21 cellular contexts compared by ENCODE assay signal in the genomic region with DNA sequence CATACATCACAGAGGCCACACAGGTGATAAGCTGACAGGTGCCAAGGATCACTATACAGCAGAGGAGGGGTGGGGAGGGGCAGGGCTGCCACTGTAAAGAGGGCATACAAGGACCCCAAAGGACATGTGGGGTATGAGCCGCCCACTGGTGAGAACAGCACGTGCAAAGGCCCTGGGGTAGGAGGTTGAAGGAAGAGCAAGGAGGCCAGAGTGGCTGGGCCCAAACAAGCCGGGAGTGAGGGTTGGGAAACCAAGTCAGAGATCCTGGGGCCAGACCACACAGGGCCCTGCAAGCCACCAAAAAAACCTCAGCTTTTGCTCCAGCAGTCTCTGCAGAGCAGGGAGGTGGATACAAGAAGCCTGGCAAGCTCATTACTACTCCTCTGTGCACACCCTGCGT. TPM values are rescaled to one million over a fixed set of nuclear protein-coding genes. Genes with fewer than 3 reads are reported as not detected.
DNase-seq lines count a peak whose midpoint lies in the region; ATAC-seq, FAIRE-seq and TF ChIP-seq lines count a peak whose summit lies in the region.
"Had no signal": no experiment of that assay in that cellular context is flagged by ENCODE, and none has a peak within 500 bp of the region (broad histone marks: within the 10 kb centered on the region; RNA-seq: fewer than 3 reads in every experiment).

No MANE protein-coding gene starts in this region.

- DNase-seq in HepG2 (ENCODE audit: low spot score) (no peak), right lobe of liver (no peak), K562 (ENCODE audit: extremely low read depth in 1 of 4, low spot score in 3 of 4) (no peak), osteoblast (ENCODE audit: insufficient read length, low spot score, missing footprints) (peak; percentile 62), esophagus squamous epithelium (lab: John Stamatoyannopoulos, UW) (no peak), substantia nigra (lab: John Stamatoyannopoulos, UW) (no peak)
- DNase-seq: Caco-2; CD4-positive, CD25-positive, alpha-beta regulatory T cell; CD8-positive, alpha-beta T cell; DMS153; DND-41; GOT3; H7; HCEC 1CT had no signal

- TF ChIP-seq POLR2A in HepG2 (IDR thresholded peaks at IDR 0.05; ENCODE audit: insufficient read depth in 1 of 2, low read depth in 2 of 2, low read length in 2 of 2) = no peak
- TF ChIP-seq POLR2A in right lobe of liver (IDR thresholded peaks at IDR 0.05) = no peak
- no peak for TF ChIP-seq POLR2A in K562 (conservative IDR thresholded peaks at IDR 0.05)
- TF ChIP-seq POLR2A in esophagus squamous epithelium (IDR thresholded peaks at IDR 0.05) = no peak

- intact Hi-C loops in HepG2 (cut with micrococcal nuclease; ENCODE audit: unreplicated experiment) (no loop called here), right lobe of liver (cut with DNase I) (no loop called here), K562 (cut with micrococcal nuclease) (no loop called here), esophagus squamous epithelium (cut with DNase I) (no loop called here)

- CTCF ChIA-PET in HepG2 (lab: Yijun Ruan, JAX; ENCODE audit: low intra/inter-chr PET ratio, low total read pairs) = no interaction called here
- CTCF ChIA-PET in K562 (lab: Yijun Ruan, JAX; ENCODE audit: low intra/inter-chr PET ratio) = no interaction called here

- peaks cover 3 to 27% of the 10 kb centered on the region in 2 experiments; a peak in 4 of 5 replicates for H3K27me3 ChIP-seq in HepG2 (ENCODE audit: control insufficient read depth in 1 of 2, insufficient read depth in 2 of 2, low read length in 2 of 2)
- H3K27me3 ChIP-seq in right lobe of liver = no peaks in the 10 kb centered on the region
- H3K27me3 ChIP-seq in K562 (ENCODE audit: control insufficient read depth in 2 of 2, insufficient read depth in 2 of 2, low read length in 2 of 2) = no peaks in the 10 kb centered on the region
- H3K27me3 ChIP-seq in osteoblast (ENCODE audit: insufficient read depth, low read length) = no peaks in the 10 kb centered on the region
- H3K27me3 ChIP-seq in skeletal muscle tissue (ENCODE audit: control insufficient read depth in 3 of 3, insufficient read depth in 3 of 3, low read length in 3 of 3) = no peaks in the 10 kb centered on the region
- no peaks in the 10 kb centered on the region for H3K27me3 ChIP-seq in esophagus squamous epithelium

- ATAC-seq in HepG2 = no peak
- no peak for ATAC-seq in right lobe of liver
- ATAC-seq in K562 = no peak
- no peak for ATAC-seq in HG03175 (IDR thresholded peaks at IDR 0.05; ENCODE audit: unreplicated experiment)
- ATAC-seq: CD8-positive, alpha-beta T cell had no signal

- H3K4me3 ChIP-seq in HepG2 (replicated peaks in 1 of 3; ENCODE audit: insufficient read depth in 1 of 3, low read depth in 2 of 3, low read length in 3 of 3) = no peak overlapping the region
- no peak overlapping the region for H3K4me3 ChIP-seq in right lobe of liver
- H3K4me3 ChIP-seq in K562 = no peak overlapping the region
- H3K4me3 ChIP-seq in osteoblast (ENCODE audit: insufficient read depth, low read length) = no peak overlapping the region
- peak overlapping the region in 1 of 3 donors; percentile 14 for H3K4me3 ChIP-seq in skeletal muscle tissue (ENCODE audit: low read length in 3 of 3)
- no peak overlapping the region for H3K4me3 ChIP-seq in esophagus squamous epithelium
- H3K4me3 ChIP-seq: BLaER1 had no signal

- 39% methylated on average over 4 of the region's 4 CpGs for WGBS in HepG2 (ENCODE audit: low lambda C conversion rate)
- 77% methylated on average over 3 of the region's 4 CpGs for WGBS in right lobe of liver (ENCODE audit: insufficient coverage, low coverage, low lambda C conversion rate, missing lambda C conversion rate)
- 70% methylated on average over 4 of the region's 4 CpGs for WGBS in K562 (ENCODE audit: insufficient coverage, low coverage, missing lambda C conversion rate)
- WGBS in esophagus squamous epithelium, 2 donors = 93 to 97% methylated on average over 4 of the region's 4 CpGs

- FAIRE-seq in HepG2 (lab: Jason Lieb, UNC) (no peak), K562 (lab: Jason Lieb, UNC) (no peak)
- FAIRE-seq: G401.6, GM12892, GM19239 had no signal

- H3K9me3 ChIP-seq in HepG2 (ENCODE audit: low read length) (no peaks in the 10 kb centered on the region), right lobe of liver (no peaks in the 10 kb centered on the region), K562 (replicated peaks; ENCODE audit: control insufficient read depth, insufficient read depth, low read depth, low read length) (no peaks in the 10 kb centered on the region), osteoblast (ENCODE audit: low read depth, low read length) (no peaks in the 10 kb centered on the region), skeletal muscle tissue (ENCODE audit: control insufficient read depth in 3 of 3, low read length in 3 of 3) (no peaks in the 10 kb centered on the region), esophagus squamous epithelium (no peaks in the 10 kb centered on the region)
- H3K9me3 ChIP-seq: BLaER1, Caco-2 had no signal

- no TSS peak for BruUV-seq in HepG2 (replicated peaks; lab: Mats Ljungman, UMichigan)
- no TSS peak for BruUV-seq in K562 (replicated peaks; lab: Mats Ljungman, UMichigan)

- TF ChIP-seq CTCF in HepG2 (CRISPR knock-in tag; IDR thresholded peaks at IDR 0.05) (no peak), right lobe of liver (IDR thresholded peaks at IDR 0.05) (no peak), K562 (IDR thresholded peaks at IDR 0.05 in 2 of 3, conservative IDR thresholded peaks at IDR 0.05 in 1 of 3; ENCODE audit: insufficient read depth in 2 of 3, low read depth in 1 of 3, low read length in 3 of 3) (no peak), osteoblast (IDR thresholded peaks at IDR 0.05; ENCODE audit: extremely low read depth, low read depth, low read length) (no peak), esophagus squamous epithelium (IDR thresholded peaks at IDR 0.05) (no peak)

- TF ChIP-seq RAD21 in HepG2 (CRISPR knock-in tag; IDR thresholded peaks at IDR 0.05) (no peak), K562 (CRISPR knock-in tag; conservative IDR thresholded peaks at IDR 0.05 in 1 of 2, IDR thresholded peaks at IDR 0.05 in 1 of 2) (no peak)

- TF ChIP-seq EP300 in HepG2 (IDR thresholded peaks at IDR 0.05; ENCODE audit: low read depth in 2 of 2, low read length in 2 of 2) = no peak
- TF ChIP-seq EP300 in HepG2 (CRISPR knock-in tag; IDR thresholded peaks at IDR 0.05; ENCODE audit: borderline replicate concordance) = no peak
- TF ChIP-seq EP300 in K562 (IDR thresholded peaks at IDR 0.05; ENCODE audit: low read length) = no peak

- H3K4me1 ChIP-seq in HepG2 (ENCODE audit: insufficient read depth, low read length) = peaks cover 22% of the 10 kb centered on the region
- no peaks in the 10 kb centered on the region for H3K4me1 ChIP-seq in right lobe of liver
- H3K4me1 ChIP-seq in K562 (replicated peaks in 1 of 2; ENCODE audit: control insufficient read depth in 2 of 2, insufficient read depth in 2 of 2, low read length in 2 of 2) = peaks cover 0 to 3% of the 10 kb centered on the region in 2 experiments; a peak in 2 of 5 replicates
- peaks cover 12% of the 10 kb centered on the region for H3K4me1 ChIP-seq in osteoblast (ENCODE audit: insufficient read depth, low read length)
- peaks cover 97 to 100% (median 98%) of the 10 kb centered on the region in 3 donors for H3K4me1 ChIP-seq in skeletal muscle tissue (ENCODE audit: control insufficient read depth in 3 of 3, insufficient read depth in 3 of 3, low read length in 3 of 3)
- H3K4me1 ChIP-seq in esophagus squamous epithelium = peaks cover 0 to 20% (median 4%) of the 10 kb centered on the region in 3 donors

- H3K4me2 ChIP-seq in HepG2 (ENCODE audit: low read depth, low read length) (no peak overlapping the region), K562 (ENCODE audit: insufficient read depth, low read length) (no peak overlapping the region), osteoblast (ENCODE audit: insufficient read depth, low read length) (no peak overlapping the region)
- H3K4me2 ChIP-seq: BLaER1 had no signal

- in situ Hi-C loops in HepG2 (cut with HindIII; ENCODE audit: extremely low pct_ligation_motif_present, low pct_unique_long_range_greater_than_20kb) (no loop called here), K562 (cut with MboI) (no loop called here)

- POLR2A ChIA-PET in HepG2 (lab: Yijun Ruan, JAX) = no interaction called here
- POLR2A ChIA-PET in K562 (lab: Yijun Ruan, JAX) = interaction anchor here (0.8 kb wide), 1 partner anchor 10 kb away, joined by 3 read pairs; no protein-coding TSS in a partner anchor

- H3K9ac ChIP-seq in HepG2 (ENCODE audit: insufficient read depth, low read depth, low read length) = no peak overlapping the region
- H3K9ac ChIP-seq in K562 (ENCODE audit: insufficient read depth in 1 of 2, low read depth in 2 of 2, low read length in 2 of 2) = no peak overlapping the region
- peak overlapping the region; percentile 65 to 90 (median 68) for H3K9ac ChIP-seq in skeletal muscle tissue (ENCODE audit: low read depth in 1 of 3, low read length in 3 of 3)
- H3K9ac ChIP-seq: BLaER1 had no signal

- H3K79me2 ChIP-seq in HepG2 (ENCODE audit: insufficient read depth, low read length) (no peaks in the 10 kb centered on the region), K562 (ENCODE audit: control insufficient read depth, insufficient read depth, low read length) (no peaks in the 10 kb centered on the region), osteoblast (ENCODE audit: insufficient read depth, low read length) (no peaks in the 10 kb centered on the region)

- no peaks in the 10 kb centered on the region for H3K36me3 ChIP-seq in HepG2 (replicated peaks in 1 of 2; ENCODE audit: control insufficient read depth in 1 of 2, insufficient read depth in 2 of 2, low read length in 2 of 2)
- no peaks in the 10 kb centered on the region for H3K36me3 ChIP-seq in right lobe of liver
- H3K36me3 ChIP-seq in K562 (ENCODE audit: control insufficient read depth, insufficient read depth, low read length) = no peaks in the 10 kb centered on the region
- no peaks in the 10 kb centered on the region for H3K36me3 ChIP-seq in osteoblast (ENCODE audit: insufficient read depth, low read length)
- peaks cover 4 to 29% (median 11%) of the 10 kb centered on the region in 3 donors for H3K36me3 ChIP-seq in skeletal muscle tissue (ENCODE audit: control insufficient read depth in 3 of 3, insufficient read depth in 3 of 3, low read length in 3 of 3)
- peaks cover 0 to 17% (median 0%) of the 10 kb centered on the region in 3 donors for H3K36me3 ChIP-seq in esophagus squamous epithelium
- H3K36me3 ChIP-seq: BLaER1 had no signal

- H2AFZ ChIP-seq in HepG2 (ENCODE audit: low read length) = no peak overlapping the region
- no peak overlapping the region for H2AFZ ChIP-seq in K562 (ENCODE audit: low read depth, low read length)
- no peak overlapping the region for H2AFZ ChIP-seq in osteoblast (ENCODE audit: low read length)

- H3K27ac ChIP-seq in HepG2 (ENCODE audit: extremely low read length, insufficient read depth, low read length) (no peak overlapping the region), right lobe of liver (no peak overlapping the region), K562 (ENCODE audit: extremely low read depth, low read depth, low read length) (no peak overlapping the region), osteoblast (ENCODE audit: low read depth, low read length) (no peak overlapping the region), skeletal muscle tissue (ENCODE audit: low read depth, low read length) (peak overlapping the region; percentile 94), esophagus squamous epithelium (no peak overlapping the region), substantia nigra (ENCODE audit: low read depth, low read length, poor library complexity, severe bottlenecking) (no peak overlapping the region)
- H3K27ac ChIP-seq: BLaER1, C4-2B had no signal

- peaks cover 4% of the 10 kb centered on the region for H3K9me1 ChIP-seq in K562 (ENCODE audit: control insufficient read depth, insufficient read depth, low read length)

- peaks cover 6% of the 10 kb centered on the region; the same call in 1 of the 2 replicates for H4K20me1 ChIP-seq in HepG2 (ENCODE audit: insufficient read depth, low read length)
- H4K20me1 ChIP-seq in K562 (replicated peaks; ENCODE audit: control insufficient read depth, insufficient read depth, low read length) = peaks cover 10% of the 10 kb centered on the region
- peaks cover 31% of the 10 kb centered on the region for H4K20me1 ChIP-seq in osteoblast (ENCODE audit: insufficient read depth, low read length)

RNA-seq across cellular contexts. Expression of gene NATD1, which starts 6.5 kb away (rescaled TPM):
- total RNA-seq in HepG2 (2016; rRNA removed; fragmentation: Illumina TruSeq; extraction: Trizol) (0.31 and 0.45 TPM in 2 replicates), right lobe of liver (1 to 10 TPM; 3.3 to 5.5 (median 4.7) TPM), K562 (2014; rRNA removed) (2.3 and 2.9 TPM in 2 replicates), K562 (2014; rRNA removed; fragmentation: Illumina TruSeq; extraction: Trizol) (0.55 and 0.61 TPM in 2 replicates), K562 (2015; rRNA removed; fragmentation: Illumina TruSeq; extraction: Trizol) (0.65 and 0.72 TPM in 2 replicates), K562 (2021) (5.4 TPM in 2 replicates), osteoblast (13.0 and 15.2 TPM in 2 replicates), skeletal muscle tissue (3.7 TPM), esophagus squamous epithelium (1 to 10 TPM; 2.4 to 5.1 (median 3.2) TPM)
- 0.18 and 0.30 TPM in 2 replicates for total RNA-seq in HepG2 (2016; cell fraction: cytosol; rRNA removed; fragmentation: Illumina TruSeq; extraction: Trizol; ENCODE audit: low read depth)
- total RNA-seq in HepG2 (2016; cell fraction: insoluble cytoplasmic fraction; rRNA removed; fragmentation: Illumina TruSeq; extraction: Trizol) = 0.28 and 0.43 TPM in 2 replicates
- 0.38 and 0.43 TPM in 2 replicates for total RNA-seq in HepG2 (2016; cell fraction: membrane; rRNA removed; fragmentation: Illumina TruSeq; extraction: Trizol)
- total RNA-seq in HepG2 (2016; cell fraction: nucleus; rRNA removed; fragmentation: Illumina TruSeq; extraction: Trizol) = 0.34 and 0.44 TPM in 2 replicates
- polyA plus RNA-seq in HepG2 (2011; rRNA removed) (2.3 and 2.9 TPM in 2 replicates), K562 (2011; rRNA removed) (1.6 and 2.3 TPM in 2 replicates), K562 (2014; fragmentation: Illumina TruSeq; extraction: Trizol) (3.7 and 4.5 TPM in 2 replicates), K562 (2014; fragmentation: Nextera tagmentation; extraction: Ambion mirVana) (under 1 TPM; 0.24 to 0.52 TPM), K562 (2014; rRNA removed) (3.7 and 4.2 TPM in 2 replicates)
- 2.2 and 2.3 TPM in 2 replicates for polyA plus RNA-seq in HepG2 (2011; cell fraction: cytosol; rRNA removed)
- 2.5 and 3.4 TPM in 2 replicates for polyA plus RNA-seq in HepG2 (2011; cell fraction: nucleus; rRNA removed)
- polyA plus RNA-seq in HepG2 (2012) = 2.2 and 3.4 TPM in 2 replicates
- 0.19 and 0.27 TPM in 2 replicates for polyA plus RNA-seq in HepG2 (2016; cell fraction: cytosol; fragmentation: Illumina TruSeq; extraction: Trizol; ENCODE audit: low read depth)
- polyA plus RNA-seq in HepG2 (2016; cell fraction: insoluble cytoplasmic fraction; fragmentation: Illumina TruSeq; extraction: Trizol; ENCODE audit: low read depth) = 0.74 and 0.80 TPM in 2 replicates
- polyA plus RNA-seq in HepG2 (2016; cell fraction: membrane; fragmentation: Illumina TruSeq; extraction: Trizol; ENCODE audit: low read depth) = 0.39 and 0.44 TPM in 2 replicates
- polyA plus RNA-seq in HepG2 (2016; cell fraction: nucleus; fragmentation: Illumina TruSeq; extraction: Trizol; ENCODE audit: insufficient read depth, low read depth) = 1.1 TPM in 2 replicates
- 2.3 and 4.5 TPM in 2 replicates for polyA minus RNA-seq in HepG2 (2011; rRNA and poly(A)+ RNA removed; ENCODE audit: low replicate concordance)
- polyA minus RNA-seq in HepG2 (2011; cell fraction: cytosol; rRNA and poly(A)+ RNA removed) = 1.8 and 2.8 TPM in 2 replicates
- 1.5 and 2.9 TPM in 2 replicates for polyA minus RNA-seq in HepG2 (2011; cell fraction: nucleus; rRNA and poly(A)+ RNA removed)
- total RNA-seq in K562 (2011; cell fraction: chromatin; rRNA removed; ENCODE audit: low replicate concordance) = 1.9 and 6.9 TPM in 2 replicates
- total RNA-seq in K562 (2011; cell fraction: nucleolus; rRNA removed) = 5.3 and 5.5 TPM in 2 replicates
- total RNA-seq in K562 (2011; cell fraction: nucleoplasm; rRNA removed) = 3.2 and 3.4 TPM in 2 replicates
- 3.1 and 4.2 TPM in 2 replicates for polyA plus RNA-seq in K562 (2011; cell fraction: cytosol; rRNA removed)
- polyA plus RNA-seq in K562 (2011; cell fraction: nucleus; rRNA removed) = 1.5 and 2.5 TPM in 2 replicates
- 2.5 and 8.0 TPM in 2 replicates for polyA plus RNA-seq in K562 (2012)
- 0.90 and 1.3 TPM in 2 replicates for polyA minus RNA-seq in K562 (2011; rRNA and poly(A)+ RNA removed)
- polyA minus RNA-seq in K562 (2011; cell fraction: cytosol; rRNA and poly(A)+ RNA removed) = 1.9 and 3.1 TPM in 2 replicates
- polyA minus RNA-seq in K562 (2011; cell fraction: nucleus; rRNA and poly(A)+ RNA removed) = 2.3 and 2.9 TPM in 2 replicates

RNA-seq across cellular contexts. Expression of gene TMEM11, which starts 32.7 kb away (rescaled TPM):
- total RNA-seq in HepG2 (2016; rRNA removed; fragmentation: Illumina TruSeq; extraction: Trizol) = 18.7 and 21.3 TPM in 2 replicates
- total RNA-seq in HepG2 (2016; cell fraction: cytosol; rRNA removed; fragmentation: Illumina TruSeq; extraction: Trizol; ENCODE audit: low read depth) = 9.9 and 11.5 TPM in 2 replicates
- total RNA-seq in HepG2 (2016; cell fraction: insoluble cytoplasmic fraction; rRNA removed; fragmentation: Illumina TruSeq; extraction: Trizol) = 20.7 and 24.9 TPM in 2 replicates
- 17.5 and 20.5 TPM in 2 replicates for total RNA-seq in HepG2 (2016; cell fraction: membrane; rRNA removed; fragmentation: Illumina TruSeq; extraction: Trizol)
- 9.0 and 12.7 TPM in 2 replicates for total RNA-seq in HepG2 (2016; cell fraction: nucleus; rRNA removed; fragmentation: Illumina TruSeq; extraction: Trizol)
- polyA plus RNA-seq in HepG2 (2011; rRNA removed) = 32.0 and 35.0 TPM in 2 replicates
- 31.7 and 43.1 TPM in 2 replicates for polyA plus RNA-seq in HepG2 (2011; cell fraction: cytosol; rRNA removed)
- 16.5 and 21.3 TPM in 2 replicates for polyA plus RNA-seq in HepG2 (2011; cell fraction: nucleus; rRNA removed)
- polyA plus RNA-seq in HepG2 (2012) = 13.9 and 16.5 TPM in 2 replicates
- 13.0 and 15.6 TPM in 2 replicates for polyA plus RNA-seq in HepG2 (2016; cell fraction: cytosol; fragmentation: Illumina TruSeq; extraction: Trizol; ENCODE audit: low read depth)
- polyA plus RNA-seq in HepG2 (2016; cell fraction: insoluble cytoplasmic fraction; fragmentation: Illumina TruSeq; extraction: Trizol; ENCODE audit: low read depth) = 37.7 and 39.9 TPM in 2 replicates
- polyA plus RNA-seq in HepG2 (2016; cell fraction: membrane; fragmentation: Illumina TruSeq; extraction: Trizol; ENCODE audit: low read depth) = 19.7 and 22.0 TPM in 2 replicates
- 23.0 and 24.2 TPM in 2 replicates for polyA plus RNA-seq in HepG2 (2016; cell fraction: nucleus; fragmentation: Illumina TruSeq; extraction: Trizol; ENCODE audit: insufficient read depth, low read depth)
- polyA minus RNA-seq in HepG2 (2011; rRNA and poly(A)+ RNA removed; ENCODE audit: low replicate concordance) = 49.2 and 83.5 TPM in 2 replicates
- polyA minus RNA-seq in HepG2 (2011; cell fraction: cytosol; rRNA and poly(A)+ RNA removed) = 17.7 and 20.0 TPM in 2 replicates
- 18.2 and 22.5 TPM in 2 replicates for polyA minus RNA-seq in HepG2 (2011; cell fraction: nucleus; rRNA and poly(A)+ RNA removed)
- total RNA-seq in right lobe of liver = 10 to 100 TPM; 10.8 to 20.6 (median 11.7) TPM
- total RNA-seq in K562 (2011; cell fraction: chromatin; rRNA removed; ENCODE audit: low replicate concordance) = 22.4 and 35.6 TPM in 2 replicates
- 30.8 and 34.7 TPM in 2 replicates for total RNA-seq in K562 (2011; cell fraction: nucleolus; rRNA removed)
- total RNA-seq in K562 (2011; cell fraction: nucleoplasm; rRNA removed) = 28.2 and 29.8 TPM in 2 replicates
- total RNA-seq in K562 (2014; rRNA removed) = 27.5 and 35.4 TPM in 2 replicates
- total RNA-seq in K562 (2014; rRNA removed; fragmentation: Illumina TruSeq; extraction: Trizol) = 9.4 and 12.0 TPM in 2 replicates
- 17.8 and 18.7 TPM in 2 replicates for total RNA-seq in K562 (2015; rRNA removed; fragmentation: Illumina TruSeq; extraction: Trizol)
- total RNA-seq in K562 (2021) = 28.3 and 30.0 TPM in 2 replicates
- 32.2 and 37.5 TPM in 2 replicates for polyA plus RNA-seq in K562 (2011; rRNA removed)
- polyA plus RNA-seq in K562 (2011; cell fraction: cytosol; rRNA removed) = 53.5 and 101 TPM in 2 replicates
- polyA plus RNA-seq in K562 (2011; cell fraction: nucleus; rRNA removed) = 22.5 and 25.5 TPM in 2 replicates
- 17.5 and 27.9 TPM in 2 replicates for polyA plus RNA-seq in K562 (2012)
- polyA plus RNA-seq in K562 (2014; fragmentation: Illumina TruSeq; extraction: Trizol) = 33.4 and 35.1 TPM in 2 replicates
- polyA plus RNA-seq in K562 (2014; fragmentation: Nextera tagmentation; extraction: Ambion mirVana) = 10 to 100 TPM; 17.4 to 31.9 TPM
- 40.7 and 41.5 TPM in 2 replicates for polyA plus RNA-seq in K562 (2014; rRNA removed)
- polyA minus RNA-seq in K562 (2011; rRNA and poly(A)+ RNA removed) = 16.0 and 21.8 TPM in 2 replicates
- 13.1 and 16.8 TPM in 2 replicates for polyA minus RNA-seq in K562 (2011; cell fraction: cytosol; rRNA and poly(A)+ RNA removed)
- polyA minus RNA-seq in K562 (2011; cell fraction: nucleus; rRNA and poly(A)+ RNA removed) = 11.2 and 18.2 TPM in 2 replicates
- 12.1 and 18.1 TPM in 2 replicates for total RNA-seq in osteoblast
- total RNA-seq in skeletal muscle tissue = 20.9 TPM
- total RNA-seq in esophagus squamous epithelium = 10 to 100 TPM; 17.8 to 29.0 (median 20.2) TPM

RNA-seq across cellular contexts. Expression of gene MAP2K3, which starts 37.8 kb away (rescaled TPM):
- total RNA-seq in HepG2 (2016; rRNA removed; fragmentation: Illumina TruSeq; extraction: Trizol) = 20.5 and 39.8 TPM in 2 replicates
- 7.7 and 8.7 TPM in 2 replicates for total RNA-seq in HepG2 (2016; cell fraction: cytosol; rRNA removed; fragmentation: Illumina TruSeq; extraction: Trizol; ENCODE audit: low read depth)
- total RNA-seq in HepG2 (2016; cell fraction: insoluble cytoplasmic fraction; rRNA removed; fragmentation: Illumina TruSeq; extraction: Trizol) = 18.3 and 35.2 TPM in 2 replicates
- 33.7 and 35.8 TPM in 2 replicates for total RNA-seq in HepG2 (2016; cell fraction: membrane; rRNA removed; fragmentation: Illumina TruSeq; extraction: Trizol)
- total RNA-seq in HepG2 (2016; cell fraction: nucleus; rRNA removed; fragmentation: Illumina TruSeq; extraction: Trizol) = 32.1 and 34.9 TPM in 2 replicates
- 27.4 and 31.9 TPM in 2 replicates for polyA plus RNA-seq in HepG2 (2011; rRNA removed)
- polyA plus RNA-seq in HepG2 (2011; cell fraction: cytosol; rRNA removed) = 31.3 and 32.8 TPM in 2 replicates
- polyA plus RNA-seq in HepG2 (2011; cell fraction: nucleus; rRNA removed) = 53.3 and 53.4 TPM in 2 replicates
- 39.9 and 42.2 TPM in 2 replicates for polyA plus RNA-seq in HepG2 (2012)
- polyA plus RNA-seq in HepG2 (2016; cell fraction: cytosol; fragmentation: Illumina TruSeq; extraction: Trizol; ENCODE audit: low read depth) = 14.1 and 15.9 TPM in 2 replicates
- polyA plus RNA-seq in HepG2 (2016; cell fraction: insoluble cytoplasmic fraction; fragmentation: Illumina TruSeq; extraction: Trizol; ENCODE audit: low read depth) = 67.2 and 88.4 TPM in 2 replicates
- 51.1 and 52.5 TPM in 2 replicates for polyA plus RNA-seq in HepG2 (2016; cell fraction: membrane; fragmentation: Illumina TruSeq; extraction: Trizol; ENCODE audit: low read depth)
- polyA plus RNA-seq in HepG2 (2016; cell fraction: nucleus; fragmentation: Illumina TruSeq; extraction: Trizol; ENCODE audit: insufficient read depth, low read depth) = 86.9 and 97.6 TPM in 2 replicates
- 26.9 and 40.6 TPM in 2 replicates for polyA minus RNA-seq in HepG2 (2011; rRNA and poly(A)+ RNA removed; ENCODE audit: low replicate concordance)
- polyA minus RNA-seq in HepG2 (2011; cell fraction: cytosol; rRNA and poly(A)+ RNA removed) = 19.3 and 21.4 TPM in 2 replicates
- 16.0 and 18.3 TPM in 2 replicates for polyA minus RNA-seq in HepG2 (2011; cell fraction: nucleus; rRNA and poly(A)+ RNA removed)
- 10 to 100 TPM; 22.6 to 80.7 (median 60.7) TPM for total RNA-seq in right lobe of liver
- total RNA-seq in K562 (2011; cell fraction: chromatin; rRNA removed; ENCODE audit: low replicate concordance) = 5.2 and 14.1 TPM in 2 replicates
- 6.8 and 9.3 TPM in 2 replicates for total RNA-seq in K562 (2011; cell fraction: nucleolus; rRNA removed)
- total RNA-seq in K562 (2011; cell fraction: nucleoplasm; rRNA removed) = 7.1 and 7.6 TPM in 2 replicates
- 4.4 and 5.9 TPM in 2 replicates for total RNA-seq in K562 (2014; rRNA removed)
- 2.2 and 2.5 TPM in 2 replicates for total RNA-seq in K562 (2014; rRNA removed; fragmentation: Illumina TruSeq; extraction: Trizol)
- total RNA-seq in K562 (2015; rRNA removed; fragmentation: Illumina TruSeq; extraction: Trizol) = 3.5 TPM in 2 replicates
- total RNA-seq in K562 (2021) = 14.8 and 16.1 TPM in 2 replicates
- 2.8 and 3.5 TPM in 2 replicates for polyA plus RNA-seq in K562 (2011; rRNA removed)
- 5.0 and 6.2 TPM in 2 replicates for polyA plus RNA-seq in K562 (2011; cell fraction: cytosol; rRNA removed)
- polyA plus RNA-seq in K562 (2011; cell fraction: nucleus; rRNA removed) = 5.1 and 5.9 TPM in 2 replicates
- 7.0 and 8.3 TPM in 2 replicates for polyA plus RNA-seq in K562 (2012)
- 10.3 and 12.5 TPM in 2 replicates for polyA plus RNA-seq in K562 (2014; fragmentation: Illumina TruSeq; extraction: Trizol)
- polyA plus RNA-seq in K562 (2014; fragmentation: Nextera tagmentation; extraction: Ambion mirVana) = under 1 TPM; 0.18 to 0.38 TPM
- polyA plus RNA-seq in K562 (2014; rRNA removed) = 8.0 and 8.8 TPM in 2 replicates
- 1.0 and 2.2 TPM in 2 replicates for polyA minus RNA-seq in K562 (2011; rRNA and poly(A)+ RNA removed)
- 4.1 and 5.6 TPM in 2 replicates for polyA minus RNA-seq in K562 (2011; cell fraction: cytosol; rRNA and poly(A)+ RNA removed)
- 2.8 and 3.0 TPM in 2 replicates for polyA minus RNA-seq in K562 (2011; cell fraction: nucleus; rRNA and poly(A)+ RNA removed)
- total RNA-seq in osteoblast = 24.5 and 27.5 TPM in 2 replicates
- 11.5 TPM for total RNA-seq in skeletal muscle tissue
- total RNA-seq in esophagus squamous epithelium = 10 to 100 TPM; 24.1 to 53.6 (median 38.4) TPM

Comparison
In these comparisons a context has a peak if more than half of its experiments do, and no peak if none do; other contexts are left out.
1. H3K9ac ChIP-seq: peak in skeletal muscle tissue (3 of 3); none in HepG2 (single experiment) and K562 (0 of 2).